8 cellular contexts compared by ENCODE assay signal in genomic region chr16:66275795-66276428, GRCh38.
DNase-seq lines count a peak whose midpoint lies in the region; ATAC-seq, FAIRE-seq and TF ChIP-seq lines count a peak whose summit lies in the region.

No MANE protein-coding gene starts in this region.

- H3K27ac ChIP-seq in hepatocyte (no peak overlapping the region), tibial artery (no peak overlapping the region)

- no peak for TF ChIP-seq POLR2A in GM12891 (IDR thresholded peaks at IDR 0.05; ENCODE audit: low read depth, low read length)

- H3K4me1 ChIP-seq in hepatocyte (ENCODE audit: insufficient read depth) (no peaks in the 10 kb centered on the region), tibial artery (peaks cover 0 to 7% (median 0%) of the 10 kb centered on the region in 4 donors)

- no peaks in the 10 kb centered on the region for H3K36me3 ChIP-seq in hepatocyte (replicated peaks; ENCODE audit: insufficient read depth, low read depth)
- H3K36me3 ChIP-seq in tibial artery, result no peaks in the 10 kb centered on the region

- H3K27ac Mint-ChIP-seq in activated CD4-positive, alpha-beta T cell treated with anti-CD3 and anti-CD28 coated beads, Interleukin-2, amount 10 ng/mL, durations not matched to agents 7 days and 5 days, result no peak overlapping the region

- H3K27me3 Mint-ChIP-seq in activated CD4-positive, alpha-beta T cell treated with anti-CD3 and anti-CD28 coated beads, Interleukin-2, amount 10 ng/mL, durations not matched to agents 7 days and 5 days, result peaks cover 33% of the 10 kb centered on the region

- no peak overlapping the region for H3K4me3 Mint-ChIP-seq in activated CD4-positive, alpha-beta T cell treated with anti-CD3 and anti-CD28 coated beads, Interleukin-2, amount 10 ng/mL, durations not matched to agents 7 days and 5 days

- H3K79me2 ChIP-seq in hepatocyte, result no peaks in the 10 kb centered on the region

- DNase-seq in G401 (ENCODE audit: low spot score), result peak; percentile 10
- peak; percentile 32 for DNase-seq in NCI-H2029 treated with DMSO at 0.1 percent for 48 hours (lab: John Stamatoyannopoulos, UW)
- peak; percentile 39 for DNase-seq in activated CD4-positive, alpha-beta T cell treated with anti-CD3 and anti-CD28 coated beads, Interleukin-2, amount 10 ng/mL, durations not matched to agents 7 days and 5 days
- DNase-seq in hepatocyte (ENCODE audit: low spot score), result peak; percentile 63
- DNase-seq in tibial artery, result no peak
- DNase-seq in GM12891 (ENCODE audit: insufficient read length, low spot score), result no peak

- H3K9me3 ChIP-seq in hepatocyte (ENCODE audit: low read depth), result no peaks in the 10 kb centered on the region
- no peaks in the 10 kb centered on the region for H3K9me3 ChIP-seq in tibial artery

- FAIRE-seq in A204.1 (lab: Jason Lieb, UNC) (peak; percentile 59), GM12891 (lab: Jason Lieb, UNC) (no peak)

- H3K4me2 ChIP-seq in hepatocyte, result no peak overlapping the region

- intact Hi-C loops in tibial artery (cut with DNase I; ENCODE audit: low total_unique reads), result no loop called here

- in situ Hi-C loops in G401 (cut with HindIII; ENCODE audit: low sequenced_read_pairs), result no loop called here

- H3K27me3 ChIP-seq in hepatocyte (no peaks in the 10 kb centered on the region), tibial artery (no peaks in the 10 kb centered on the region)

- no peaks in the 10 kb centered on the region for H3K9me2 ChIP-seq in hepatocyte (replicated peaks; ENCODE audit: insufficient read depth)

- H3K36me3 Mint-ChIP-seq in activated CD4-positive, alpha-beta T cell treated with anti-CD3 and anti-CD28 coated beads, Interleukin-2, amount 10 ng/mL, durations not matched to agents 7 days and 5 days (ENCODE audit: low read depth), result no peaks in the 10 kb centered on the region

- ATAC-seq in GM21390 (IDR thresholded peaks at IDR 0.05; ENCODE audit: unreplicated experiment), result no peak

- POLR2A ChIA-PET in activated CD4-positive, alpha-beta T cell treated with anti-CD3 and anti-CD28 coated beads, Interleukin-2, amount 10 ng/mL, durations not matched to agents 7 days and 5 days (lab: Charles Lee), result no interaction called here

- peak; percentile 55 for TF ChIP-seq CTCF in hepatocyte (IDR thresholded peaks at IDR 0.05; ENCODE audit: poor library complexity)
- TF ChIP-seq CTCF in tibial artery (IDR thresholded peaks at IDR 0.05), result peak; percentile 43 to 53

- no peaks in the 10 kb centered on the region for H3K9me3 Mint-ChIP-seq in activated CD4-positive, alpha-beta T cell treated with anti-CD3 and anti-CD28 coated beads, Interleukin-2, amount 10 ng/mL, durations not matched to agents 7 days and 5 days

- H4K20me1 ChIP-seq in hepatocyte (ENCODE audit: insufficient read depth, poor library complexity, severe bottlenecking), result no peaks in the 10 kb centered on the region

- peaks cover 6% of the 10 kb centered on the region for H3K4me1 Mint-ChIP-seq in activated CD4-positive, alpha-beta T cell treated with anti-CD3 and anti-CD28 coated beads, Interleukin-2, amount 10 ng/mL, durations not matched to agents 7 days and 5 days

- no peak overlapping the region for H2AFZ ChIP-seq in hepatocyte

- CTCF ChIA-PET in activated CD4-positive, alpha-beta T cell treated with anti-CD3 and anti-CD28 coated beads, Interleukin-2, amount 10 ng/mL, durations not matched to agents 7 days and 5 days (lab: Charles Lee), result interaction anchor here (0.5 to 1.0 kb wide), 3 partner anchors 14 to 337 kb away, joined by 3 to 4 read pairs (median 3); no protein-coding TSS in a partner anchor

- no peak overlapping the region for H3K4me3 ChIP-seq in hepatocyte
- H3K4me3 ChIP-seq in tibial artery, result no peak overlapping the region

- WGBS in hepatocyte (ENCODE audit: low lambda C conversion rate, missing lambda C conversion rate), result 29% methylated on average over 6 of the region's 6 CpGs

TF ChIP-seq in GM12891, 5 proteins besides CTCF, POLR2A, EP300 and RAD21:
- TF ChIP-seq SPI1 (IDR thresholded peaks at IDR 0.05; ENCODE audit: low read depth, low read length), result no peak
- TF ChIP-seq TAF1 (IDR thresholded peaks at IDR 0.05; ENCODE audit: low read depth, low read length), result no peak
- no peak for TF ChIP-seq PAX5 (IDR thresholded peaks at IDR 0.05; ENCODE audit: insufficient read depth, low read length, severe bottlenecking)
- TF ChIP-seq POLR2AphosphoS5 (IDR thresholded peaks at IDR 0.05; ENCODE audit: low read depth, low read length), result no peak
- no peak for TF ChIP-seq POU2F2 (IDR thresholded peaks at IDR 0.05; ENCODE audit: low read depth, low read length)
TF ChIP-seq in GM12891: peak in this region for 0.

Comparison
In these comparisons a context has a peak if more than half of its experiments do, and no peak if none do; other contexts are left out.
1. DNase-seq: peak in G401 (single experiment), NCI-H2029 treated with DMSO at 0.1 percent for 48 hours (single experiment), activated CD4-positive, alpha-beta T cell treated with anti-CD3 and anti-CD28 coated beads, Interleukin-2, amount 10 ng/mL, durations not matched to agents 7 days and 5 days (single experiment) and hepatocyte (single experiment); none in tibial artery (0 of 2) and GM12891 (single experiment).